In the genomic region with DNA sequence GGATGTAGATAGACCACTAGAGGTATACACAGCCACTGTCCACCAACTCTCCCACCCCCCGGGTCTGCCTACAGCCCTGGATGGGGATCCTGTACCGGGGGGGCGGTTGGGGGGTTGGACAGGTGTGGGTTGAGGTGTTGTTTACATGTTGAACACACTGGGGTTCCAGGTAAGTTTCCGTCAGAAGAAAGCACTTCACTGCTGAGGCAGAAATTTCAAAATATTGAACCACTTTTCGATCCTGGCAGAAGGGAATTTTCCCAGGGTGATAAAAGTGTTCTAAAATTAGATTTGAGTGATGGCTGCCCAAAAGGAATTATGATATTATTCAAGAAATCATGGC, we compare ENCODE assay signal across 9 cellular contexts. TPM values are rescaled to one million over a fixed set of nuclear protein-coding genes. Genes with fewer than 3 reads are reported as not detected.
DNase-seq lines count a peak whose midpoint lies in the region; ATAC-seq and TF ChIP-seq lines count a peak whose summit lies in the region.
"Had no signal": no experiment of that assay in that cellular context is flagged by ENCODE, and none has a peak within 500 bp of the region (broad histone marks: within the 10 kb centered on the region; RNA-seq: fewer than 3 reads in every experiment).

No MANE protein-coding gene starts in this region.

- no peak for DNase-seq in left ventricle myocardium inferior
- no peak for DNase-seq in right atrium auricular region (ENCODE audit: low spot score)
- DNase-seq in Peyer's patch: no peak
- no peak for DNase-seq in foreskin keratinocyte
- no peak for DNase-seq in type B pancreatic cell (ENCODE audit: extremely low spot score, unreplicated experiment)
- DNase-seq in NCI-H2029 treated with DMSO at 0.1 percent for 48 hours (lab: John Stamatoyannopoulos, UW): no peak
- no peak for DNase-seq in NCI-H2107 (lab: John Stamatoyannopoulos, UW)

- H3K27ac Mint-ChIP-seq in type B pancreatic cell: peak overlapping the region; percentile 70

- H3K27ac ChIP-seq in left ventricle myocardium inferior (replicated peaks): peak overlapping the region; percentile 73
- peak overlapping the region in 1 of 2 donors; percentile 54 for H3K27ac ChIP-seq in right atrium auricular region
- H3K27ac ChIP-seq in Peyer's patch: peak overlapping the region; percentile 22 to 92 (median 66)
- H3K27ac ChIP-seq in foreskin keratinocyte: peak overlapping the region; percentile 77

- H3K4me1 Mint-ChIP-seq in type B pancreatic cell (ENCODE audit: unreplicated experiment): peaks cover 5% of the 10 kb centered on the region

- H3K9me3 Mint-ChIP-seq in type B pancreatic cell: no peaks in the 10 kb centered on the region

- intact Hi-C loops in left ventricle myocardium inferior (cut with micrococcal nuclease): no loop called here

- H3K36me3 Mint-ChIP-seq in type B pancreatic cell: no peaks in the 10 kb centered on the region

- no peaks in the 10 kb centered on the region for H3K36me3 ChIP-seq in left ventricle myocardium inferior
- H3K36me3 ChIP-seq in right atrium auricular region: no peaks in the 10 kb centered on the region
- no peaks in the 10 kb centered on the region for H3K36me3 ChIP-seq in Peyer's patch

- H3K4me3 ChIP-seq in left ventricle myocardium inferior (no peak overlapping the region), right atrium auricular region (no peak overlapping the region), Peyer's patch (peak overlapping the region in 1 of 4 donors; percentile 26)

- TF ChIP-seq CTCF in left ventricle myocardium inferior (IDR thresholded peaks at IDR 0.05; ENCODE audit: borderline replicate concordance) (no peak), right atrium auricular region (IDR thresholded peaks at IDR 0.05) (no peak), Peyer's patch (IDR thresholded peaks at IDR 0.05) (no peak), foreskin keratinocyte (conservative IDR thresholded peaks at IDR 0.05) (no peak), type B pancreatic cell (conservative IDR thresholded peaks at IDR 0.05) (no peak)

- no peak for TF ChIP-seq POLR2A in Peyer's patch (IDR thresholded peaks at IDR 0.05)

- no peak overlapping the region for H3K4me3 Mint-ChIP-seq in type B pancreatic cell

- ATAC-seq in foreskin keratinocyte (peak; percentile 47), HG02970 (IDR thresholded peaks at IDR 0.05; ENCODE audit: low FRiP score, unreplicated experiment) (no peak)

- H3K4me1 ChIP-seq in left ventricle myocardium inferior (peaks cover 39% of the 10 kb centered on the region), right atrium auricular region (peaks cover 0 to 30% of the 10 kb centered on the region in 2 donors), Peyer's patch (peaks cover 0 to 40% (median 10%) of the 10 kb centered on the region in 4 donors), foreskin keratinocyte (peaks cover 6% of the 10 kb centered on the region)

- H3K9me3 ChIP-seq in left ventricle myocardium inferior (replicated peaks) (no peaks in the 10 kb centered on the region), right atrium auricular region (no peaks in the 10 kb centered on the region), Peyer's patch (no peaks in the 10 kb centered on the region)

- H3K27me3 ChIP-seq in left ventricle myocardium inferior (ENCODE audit: low read depth) (no peaks in the 10 kb centered on the region), right atrium auricular region (no peaks in the 10 kb centered on the region), Peyer's patch (no peaks in the 10 kb centered on the region), foreskin keratinocyte (no peaks in the 10 kb centered on the region)

- no peaks in the 10 kb centered on the region for H3K27me3 Mint-ChIP-seq in type B pancreatic cell

RNA-seq across cellular contexts. Expression of a gene that starts 6.6 kb away (rescaled TPM):
- total RNA-seq in left ventricle myocardium inferior (not detected), right atrium auricular region (not detected), Peyer's patch (not detected), foreskin keratinocyte (not detected in 2 replicates), type B pancreatic cell (ENCODE audit: low replicate concordance) (not detected in 2 replicates)
- not detected in 2 replicates for polyA plus RNA-seq in foreskin keratinocyte
- total RNA-seq: RPMI7951 had no signal

RNA-seq across cellular contexts. Expression of a gene that starts 21.1 kb away (rescaled TPM):
- total RNA-seq in left ventricle myocardium inferior (2.2 TPM), right atrium auricular region (1 to 10 TPM; 2.3 to 3.1 TPM), Peyer's patch (10 to 100 TPM in 3 of 4 donors, 1 to 10 TPM in 1; 4.4 to 16.9 (median 13.3) TPM), foreskin keratinocyte (1.5 and 2.3 TPM in 2 replicates), type B pancreatic cell (ENCODE audit: low replicate concordance) (6.1 and 6.3 TPM in 2 replicates)
- polyA plus RNA-seq in foreskin keratinocyte: 2.8 and 4.3 TPM in 2 replicates

RNA-seq across cellular contexts. Expression of a gene that starts 48.6 kb away (rescaled TPM):
- total RNA-seq in left ventricle myocardium inferior: 33.5 TPM
- 100 to 1,000 TPM in 1 of 2 donors, 10 to 100 TPM in 1; 72.4 to 104 TPM for total RNA-seq in right atrium auricular region
- total RNA-seq in Peyer's patch: 10 to 100 TPM; 21.7 to 49.3 (median 40.0) TPM
- total RNA-seq in foreskin keratinocyte: 55.8 and 61.8 TPM in 2 replicates
- 36.3 and 36.4 TPM in 2 replicates for polyA plus RNA-seq in foreskin keratinocyte
- total RNA-seq in type B pancreatic cell (ENCODE audit: low replicate concordance): 29.7 and 38.6 TPM in 2 replicates

RNA-seq across cellular contexts. Expression of a gene that starts 56.2 kb away (rescaled TPM):
- total RNA-seq in left ventricle myocardium inferior (15.0 TPM), right atrium auricular region (10 to 100 TPM; 15.3 to 25.2 TPM), Peyer's patch (100 to 1,000 TPM in 3 of 4 donors, 10 to 100 TPM in 1; 45.4 to 136 (median 119) TPM), foreskin keratinocyte (3.5 and 5.2 TPM in 2 replicates), type B pancreatic cell (ENCODE audit: low replicate concordance) (18.9 and 41.2 TPM in 2 replicates)
- 6.8 and 8.8 TPM in 2 replicates for polyA plus RNA-seq in foreskin keratinocyte
